In genomic region chr14:20314026-20314425, GRCh38 we compare ENCODE assay signal across 6 cellular contexts.
"Had no signal": no experiment of that assay in that cellular context is flagged by ENCODE, and none has a peak within 500 bp of the region (broad histone marks: within the 10 kb centered on the region; RNA-seq: fewer than 3 reads in every experiment).

No MANE protein-coding gene starts in this region.

- ATAC-seq: HepG2, K562 had no signal

- DNase-seq: GM23248, GOT3, H7, KG1 had no signal
